19 cellular contexts compared by ENCODE assay signal in the genomic region with DNA sequence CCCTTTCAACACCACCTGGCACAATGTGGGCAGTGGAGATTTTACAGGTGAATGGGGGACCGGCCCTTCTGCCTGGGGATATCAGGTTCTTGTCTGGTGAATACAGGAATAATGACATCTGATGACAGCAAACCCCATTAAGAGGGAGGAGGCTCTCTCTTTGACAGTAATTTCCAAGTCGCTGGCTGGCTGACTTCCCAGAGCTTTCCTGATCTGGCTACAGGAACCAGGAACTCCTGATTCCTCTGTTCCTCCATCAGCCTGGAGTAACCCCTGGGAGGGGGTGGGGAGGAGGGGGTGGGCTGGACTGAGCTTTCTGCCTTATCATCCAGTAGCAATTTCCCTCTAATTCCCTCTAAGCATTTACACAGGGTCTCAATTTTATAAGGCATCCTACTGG. TPM values are rescaled to one million over a fixed set of nuclear protein-coding genes. Genes with fewer than 3 reads are reported as not detected.
DNase-seq lines count a peak whose midpoint lies in the region; ATAC-seq and TF ChIP-seq lines count a peak whose summit lies in the region.
"Had no signal": no experiment of that assay in that cellular context is flagged by ENCODE, and none has a peak within 500 bp of the region (broad histone marks: within the 10 kb centered on the region; RNA-seq: fewer than 3 reads in every experiment).

No MANE protein-coding gene starts in this region.

- H3K9me3 Mint-ChIP-seq in CD4-positive, alpha-beta memory T cell, result no peaks in the 10 kb centered on the region
- H3K9me3 Mint-ChIP-seq: activated CD4-positive, alpha-beta T cell treated with anti-CD3 and anti-CD28 coated beads, Interleukin-2, amount 10 ng/mL, durations not matched to agents 7 days and 5 days had no signal

- H3K4me1 ChIP-seq in left ventricle myocardium inferior, result peaks cover 78% of the 10 kb centered on the region
- H3K4me1 ChIP-seq in CD4-positive, alpha-beta memory T cell (ENCODE audit: insufficient read depth, low read length), result peaks cover 11% of the 10 kb centered on the region

- H3K27me3 Mint-ChIP-seq in CD4-positive, alpha-beta memory T cell, result no peaks in the 10 kb centered on the region

- no peak overlapping the region for H3K4me3 ChIP-seq in left ventricle myocardium inferior
- H3K4me3 ChIP-seq in CD4-positive, alpha-beta memory T cell (ENCODE audit: low read length in 2 of 2), result no peak overlapping the region
- H3K4me3 ChIP-seq: A549, smooth muscle cell had no signal

- CTCF ChIA-PET in CD4-positive, alpha-beta memory T cell (lab: Charles Lee; ENCODE audit: partially characterized antibody), result interaction anchor here (4.2 to 11.6 kb wide), 2 partner anchors 16 to 28 kb away, joined by 73 to 345 read pairs; partner anchors contain the start of gene RPS19BP1

- ATAC-seq in GM21619 (IDR thresholded peaks at IDR 0.05; ENCODE audit: unreplicated experiment) (no peak), GM18520 (IDR thresholded peaks at IDR 0.05; ENCODE audit: unreplicated experiment) (no peak)
- ATAC-seq: A549, esophagus mucosa, HCT116 had no signal

- intact Hi-C loops in left ventricle myocardium inferior (cut with micrococcal nuclease), result no loop called here
- intact Hi-C loops in CD4-positive, alpha-beta memory T cell (cut with micrococcal nuclease), result no loop called here

- H3K4me3 Mint-ChIP-seq in CD4-positive, alpha-beta memory T cell, result no peak overlapping the region
- H3K4me3 Mint-ChIP-seq: activated CD4-positive, alpha-beta T cell treated with anti-CD3 and anti-CD28 coated beads, Interleukin-2, amount 10 ng/mL, durations not matched to agents 7 days and 5 days had no signal

- peaks cover 3 to 27% (median 20%) of the 10 kb centered on the region in 4 donors for H3K4me1 Mint-ChIP-seq in CD4-positive, alpha-beta memory T cell

- no peaks in the 10 kb centered on the region for H3K27me3 ChIP-seq in left ventricle myocardium inferior (ENCODE audit: low read depth)
- H3K27me3 ChIP-seq in CD4-positive, alpha-beta memory T cell (ENCODE audit: insufficient read depth, low read length), result no peaks in the 10 kb centered on the region
- H3K27me3 ChIP-seq: neutrophil had no signal

- no peaks in the 10 kb centered on the region for H3K9me3 ChIP-seq in left ventricle myocardium inferior (replicated peaks)
- H3K9me3 ChIP-seq in CD4-positive, alpha-beta memory T cell (ENCODE audit: control insufficient read depth in 1 of 2, low read length in 2 of 2), result no peaks in the 10 kb centered on the region
- H3K9me3 ChIP-seq: A549, neutrophil had no signal

- H3K27ac Mint-ChIP-seq in CD4-positive, alpha-beta memory T cell, result no peak overlapping the region
- H3K27ac Mint-ChIP-seq: activated CD4-positive, alpha-beta T cell treated with anti-CD3 and anti-CD28 coated beads, Interleukin-2, amount 10 ng/mL, durations not matched to agents 7 days and 5 days had no signal

- TF ChIP-seq CTCF in left ventricle myocardium inferior (IDR thresholded peaks at IDR 0.05; ENCODE audit: borderline replicate concordance), result no peak

- no peaks in the 10 kb centered on the region for H3K36me3 ChIP-seq in left ventricle myocardium inferior
- no peaks in the 10 kb centered on the region for H3K36me3 ChIP-seq in CD4-positive, alpha-beta memory T cell (ENCODE audit: insufficient read depth, low read length)
- H3K36me3 ChIP-seq: neutrophil had no signal

- peak; percentile 38 for DNase-seq in NCI-H1694 (lab: John Stamatoyannopoulos, UW)
- no peak for DNase-seq in NCI-H1694 treated with DMSO at 0.1 percent for 48 hours (lab: John Stamatoyannopoulos, UW)
- DNase-seq in NCI-H345 (lab: John Stamatoyannopoulos, UW), result peak; percentile 55
- peak; percentile 70 for DNase-seq in left ventricle myocardium inferior
- peak in 18 of 49 donors; percentile 33 to 76 (median 52) for DNase-seq in substantia nigra (lab: John Stamatoyannopoulos, UW)
- DNase-seq in CD4-positive, alpha-beta memory T cell, result no peak
- DNase-seq: activated CD4-positive, alpha-beta T cell treated with anti-CD3 and anti-CD28 coated beads, Interleukin-2, amount 10 ng/mL, durations not matched to agents 7 days and 5 days; activated T-cell treated with anti-CD3 and anti-CD28 coated beads, Interleukin-2, amount 50 U/mL, for 48 hours; Calu3; cortex of kidney; KG1 had no signal

- peaks cover 0 to 4% of the 10 kb centered on the region in 2 donors for H3K36me3 Mint-ChIP-seq in CD4-positive, alpha-beta memory T cell

- POLR2A ChIA-PET in CD4-positive, alpha-beta memory T cell (lab: Charles Lee; ENCODE audit: partially characterized antibody), result interaction anchor here (0.9 to 2.9 kb wide), 3 partner anchors 22 to 31 kb away, joined by 3 to 21 read pairs (median 5); partner anchors contain the start of gene ATF4

- H3K27ac ChIP-seq in left ventricle myocardium inferior (replicated peaks) (peak overlapping the region; percentile 68), substantia nigra (ENCODE audit: low read depth, low read length, poor library complexity, severe bottlenecking) (peak overlapping the region; percentile 94)
- no peak overlapping the region for H3K27ac ChIP-seq in CD4-positive, alpha-beta memory T cell (ENCODE audit: low read depth, low read length)
- H3K27ac ChIP-seq: A549, neutrophil had no signal

RNA-seq across cellular contexts. Expression of gene MIEF1, which starts 3.7 kb away (rescaled TPM):
- 15.5 TPM for total RNA-seq in left ventricle myocardium inferior
- 10 to 100 TPM; 40.5 to 44.3 TPM for total RNA-seq in CD4-positive, alpha-beta memory T cell
- 10 to 100 TPM; 15.4 to 27.5 TPM for polyA plus RNA-seq in CD4-positive, alpha-beta memory T cell

RNA-seq across cellular contexts. Expression of gene ATF4, which starts 22.0 kb away (rescaled TPM):
- 193 TPM for total RNA-seq in left ventricle myocardium inferior
- total RNA-seq in CD4-positive, alpha-beta memory T cell, result 100 to 1,000 TPM; 265 to 278 TPM
- polyA plus RNA-seq in CD4-positive, alpha-beta memory T cell, result 100 to 1,000 TPM in 1 of 2 donors, 10 to 100 TPM in 1; 44.4 to 109 TPM

RNA-seq across cellular contexts. Expression of gene RPS19BP1, which starts 34.2 kb away (rescaled TPM):
- total RNA-seq in left ventricle myocardium inferior, result 59.3 TPM
- 10 to 100 TPM; 66.9 to 67.1 TPM for total RNA-seq in CD4-positive, alpha-beta memory T cell
- 100 to 1,000 TPM; 103 to 112 TPM for polyA plus RNA-seq in CD4-positive, alpha-beta memory T cell

RNA-seq across cellular contexts. Expression of gene MGAT3, which starts 41.6 kb away (rescaled TPM):
- total RNA-seq in left ventricle myocardium inferior, result 3.2 TPM
- total RNA-seq in CD4-positive, alpha-beta memory T cell, result under 1 TPM; 0.19 to 0.73 TPM
- polyA plus RNA-seq in CD4-positive, alpha-beta memory T cell, result not detected
- total RNA-seq: lung microvascular endothelial cell had no signal

Comparison
In these comparisons a context has a peak if more than half of its experiments do, and no peak if none do; other contexts are left out.
1. DNase-seq: peak in NCI-H1694 (single experiment), NCI-H345 (single experiment) and left ventricle myocardium inferior (single experiment); none in NCI-H1694 treated with DMSO at 0.1 percent for 48 hours (single experiment) and CD4-positive, alpha-beta memory T cell (0 of 5).